ENCODE assay signal across 20 cellular contexts in the genomic region with DNA sequence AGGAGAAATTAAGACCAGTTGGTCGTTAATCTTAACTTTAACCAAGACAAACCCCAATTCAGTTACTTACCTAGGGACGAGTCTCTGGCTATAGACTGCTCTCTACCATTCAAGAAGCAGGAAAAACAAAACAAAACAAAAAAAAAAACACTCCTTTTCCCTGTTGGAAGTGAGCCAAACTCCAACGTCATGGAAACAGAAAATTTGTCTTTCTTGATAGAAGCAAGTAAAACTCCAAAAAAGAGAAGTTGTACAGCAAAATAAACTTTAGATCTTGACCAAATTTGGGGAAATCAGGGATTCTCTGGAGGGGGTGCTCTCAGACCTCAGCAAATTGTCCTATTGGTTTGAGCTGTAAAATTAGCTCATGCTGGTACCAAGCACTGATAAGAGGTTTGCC. TPM values are rescaled to one million over a fixed set of nuclear protein-coding genes. Genes with fewer than 3 reads are reported as not detected.
"Had no signal": no experiment of that assay in that cellular context is flagged by ENCODE, and none has a peak within 500 bp of the region (broad histone marks: within the 10 kb centered on the region; RNA-seq: fewer than 3 reads in every experiment).

No MANE protein-coding gene starts in this region.

- H3K9me3 Mint-ChIP-seq: activated T-cell treated with anti-CD3 and anti-CD28 coated beads, Interleukin-2, amount 50 U/mL, for 4 hours; stimulated activated effector memory CD8-positive, alpha-beta T cell treated with anti-CD3 and anti-CD28 coated beads, Interleukin-12 subunit alpha, Interleukin-12 subunit beta, amount 100 ng/mL, for 72 hours had no signal

- H3K4me3 Mint-ChIP-seq: activated naive CD8-positive, alpha-beta T cell; activated T-cell treated with anti-CD3 and anti-CD28 coated beads, Interleukin-2, amount 50 U/mL, for 4 hours; neural progenitor cell; stimulated activated effector memory CD8-positive, alpha-beta T cell treated with anti-CD3 and anti-CD28 coated beads, Interleukin-12 subunit alpha, Interleukin-12 subunit beta, amount 100 ng/mL, for 72 hours; T-helper 17 cell had no signal

- H3K27ac ChIP-seq: brain microvascular endothelial cell, dorsolateral prefrontal cortex, esophagus squamous epithelium, neural progenitor cell, tibial nerve had no signal

- H3K4me2 ChIP-seq: neural progenitor cell, smooth muscle cell had no signal

- H3K4me3 ChIP-seq: dorsolateral prefrontal cortex, esophagus squamous epithelium, neural progenitor cell, smooth muscle cell, tibial nerve had no signal

- DNase-seq: activated CD4-positive, alpha-beta T cell treated with anti-CD3 and anti-CD28 coated beads, Interleukin-2, amount 50 U/mL, for 48 hours; activated CD4-positive, CD25-positive, alpha-beta regulatory T cell treated with anti-CD3 and anti-CD28 coated beads, Interleukin-2, amount 50 U/mL, for 72 hours; activated effector memory CD4-positive, alpha-beta T cell treated with anti-CD3 and anti-CD28 coated beads, Interleukin-2, amount 50 U/mL, for 16 hours; activated T-cell treated with anti-CD3 and anti-CD28 coated beads, Interleukin-2, amount 50 U/mL, for 4 hours; brain microvascular endothelial cell; cerebellar nuclear complex; dorsolateral prefrontal cortex; esophagus squamous epithelium; foreskin melanocyte; islet precursor cell; left ventricle myocardium superior; posterior cingulate gyrus; right cardiac atrium; T-helper 17 cell had no signal

- ATAC-seq: activated T-cell treated with anti-CD3 and anti-CD28 coated beads, Interleukin-2, amount 50 U/mL, for 4 hours; heart right ventricle; left ventricle myocardium superior; right cardiac atrium; stimulated activated effector memory CD8-positive, alpha-beta T cell treated with anti-CD3 and anti-CD28 coated beads, Interleukin-12 subunit alpha, Interleukin-12 subunit beta, amount 100 ng/mL, for 72 hours; T-helper 17 cell had no signal

- H3K36me3 ChIP-seq: brain microvascular endothelial cell, heart right ventricle, neural progenitor cell had no signal

- H2AFZ ChIP-seq: neural progenitor cell had no signal

- H3K4me1 ChIP-seq: neural progenitor cell had no signal

- H3K27ac Mint-ChIP-seq: activated naive CD8-positive, alpha-beta T cell; neural progenitor cell; stimulated activated effector memory CD8-positive, alpha-beta T cell treated with anti-CD3 and anti-CD28 coated beads, Interleukin-12 subunit alpha, Interleukin-12 subunit beta, amount 100 ng/mL, for 72 hours; T-helper 17 cell had no signal

- H3K36me3 Mint-ChIP-seq: activated naive CD8-positive, alpha-beta T cell; neural progenitor cell; stimulated activated effector memory CD8-positive, alpha-beta T cell treated with anti-CD3 and anti-CD28 coated beads, Interleukin-12 subunit alpha, Interleukin-12 subunit beta, amount 100 ng/mL, for 72 hours had no signal

- H3K27me3 ChIP-seq: brain microvascular endothelial cell, tibial nerve had no signal

RNA-seq across cellular contexts. Expression of a gene that starts 3.7 kb away (rescaled TPM):
- total RNA-seq: left ventricle myocardium superior, T-helper 17 cell had no signal
